7 cellular contexts compared by ENCODE assay signal in the genomic region with DNA sequence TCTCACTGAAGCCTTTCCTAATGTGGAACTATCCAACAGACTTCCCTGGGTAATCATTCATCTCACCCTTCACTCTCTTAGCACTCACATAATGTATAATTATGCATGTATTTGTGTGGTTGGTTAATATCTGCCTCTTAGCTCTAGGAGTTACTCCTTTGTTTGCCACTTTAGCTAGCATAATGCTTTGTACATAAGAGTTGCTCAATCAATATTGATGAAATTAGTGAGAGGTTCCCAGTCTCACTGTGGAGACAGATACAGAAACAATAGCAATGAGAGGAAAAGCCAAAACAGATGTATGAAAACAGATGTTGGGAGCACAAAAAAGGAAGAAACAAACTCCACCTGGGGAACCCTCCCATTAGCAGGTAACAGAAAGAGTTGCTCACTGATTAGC.
"Had no signal": no experiment of that assay in that cellular context is flagged by ENCODE, and none has a peak within 500 bp of the region (broad histone marks: within the 10 kb centered on the region; RNA-seq: fewer than 3 reads in every experiment).

No MANE protein-coding gene starts in this region.

- H3K4me3 Mint-ChIP-seq: GM23338, H9, IgD-negative memory B cell had no signal

- H3K27me3 Mint-ChIP-seq: IgD-negative memory B cell had no signal

- H3K4me2 ChIP-seq: GM23338 had no signal

- H2AFZ ChIP-seq: GM23338 had no signal

- H3K27ac Mint-ChIP-seq: GM23338, H9, IgD-negative memory B cell had no signal

- H3K4me1 Mint-ChIP-seq: GM23338 had no signal

- DNase-seq: H9, HCEC 1CT had no signal

- FAIRE-seq: H1, H54, HTR-8/SVneo had no signal

- H3K4me3 ChIP-seq: GM23338 had no signal

- H3K9me3 Mint-ChIP-seq: GM23338, H9, IgD-negative memory B cell had no signal

- ATAC-seq: GM23338 had no signal
